Comparison of ENCODE assay signal across 8 cellular contexts in the genomic region with DNA sequence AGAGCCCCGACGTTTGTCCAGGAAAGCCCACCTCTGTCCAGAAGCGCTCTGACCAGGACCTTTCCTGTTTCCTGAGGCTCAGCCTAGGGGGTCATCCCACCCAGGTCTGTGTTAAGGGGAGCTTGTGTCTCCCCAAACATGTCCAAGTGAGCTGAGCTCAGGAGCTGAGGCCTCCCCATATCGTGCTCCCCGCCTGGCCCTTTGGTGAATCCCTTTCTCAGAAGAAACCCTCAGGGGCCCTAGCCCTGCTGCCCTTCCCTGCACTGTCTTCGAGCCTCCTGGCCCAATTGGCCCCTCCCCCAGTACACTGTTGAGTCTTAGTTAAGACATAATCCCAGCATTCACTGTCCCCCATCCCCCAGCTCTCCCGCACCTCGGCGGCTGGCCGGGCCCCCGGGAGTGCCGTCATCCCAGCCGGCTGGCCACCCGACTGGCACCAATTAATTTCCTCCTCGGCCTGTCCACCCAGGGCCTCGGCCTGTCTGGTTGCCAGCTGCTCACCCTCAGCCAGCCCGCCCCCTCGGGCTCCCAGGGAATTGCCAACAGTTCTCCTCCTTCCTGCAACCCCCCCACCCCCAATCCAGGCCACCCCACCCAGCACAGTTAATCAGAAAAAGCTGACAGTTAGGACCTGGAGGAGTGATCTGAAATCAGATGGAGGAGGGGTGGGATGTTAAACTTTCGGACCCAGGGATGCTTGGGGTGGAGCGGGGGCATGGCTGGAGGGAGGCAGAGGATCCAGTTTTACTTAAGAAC. TPM values are rescaled to one million over a fixed set of nuclear protein-coding genes. Genes with fewer than 3 reads are reported as not detected.
DNase-seq lines count a peak whose midpoint lies in the region; ATAC-seq and TF ChIP-seq lines count a peak whose summit lies in the region.

No MANE protein-coding gene starts in this region.

- H3K79me2 ChIP-seq in HCT116 (ENCODE audit: insufficient read depth, low read length) (peaks cover 8% of the 10 kb centered on the region; the same call in 1 of the 2 replicates), trophoblast cell (ENCODE audit: control insufficient read depth, insufficient read depth, low read length, poor library complexity) (peaks cover 10% of the 10 kb centered on the region)

- intact Hi-C loops in HCT116 (cut with micrococcal nuclease) (no loop called here), heart right ventricle (cut with DNase I) (loop anchor here in 2 of 10 donors (1.0 to 10.0 kb wide), 3 partner anchors 8 to 681 kb away; no protein-coding TSS in a partner anchor)

- H3K9me3 ChIP-seq in HCT116 (ENCODE audit: control insufficient read depth in 1 of 2, insufficient read depth in 1 of 2, low read depth in 1 of 2, low read length in 2 of 2), result no peaks in the 10 kb centered on the region
- no peaks in the 10 kb centered on the region for H3K9me3 ChIP-seq in RWPE2 (ENCODE audit: severe bottlenecking)
- H3K9me3 ChIP-seq in heart right ventricle, result no peaks in the 10 kb centered on the region
- no peaks in the 10 kb centered on the region for H3K9me3 ChIP-seq in trophoblast cell (ENCODE audit: insufficient read depth, low read depth, low read length)

- H3K14ac ChIP-seq in trophoblast cell (ENCODE audit: low read length), result peak overlapping the region; percentile 98

- H4K20me1 ChIP-seq in HCT116 (ENCODE audit: insufficient read depth), result no peaks in the 10 kb centered on the region

- peak; percentile 28 for TF ChIP-seq POLR2A in HCT116 (IDR thresholded peaks at IDR 0.05; ENCODE audit: borderline replicate concordance, extremely low read depth, insufficient read depth, insufficient read length)

- peak; percentile 55 for DNase-seq in Ammon's horn (ENCODE audit: low spot score)
- no peak for DNase-seq in HCT116 (ENCODE audit: low read depth, low spot score)
- peak; percentile 87 for DNase-seq in RWPE2 (ENCODE audit: low spot score)
- DNase-seq in amniotic epithelial cell (ENCODE audit: low read depth), result peak; percentile 94
- DNase-seq in heart right ventricle, result peak; percentile 70 to 76
- peak; percentile 79 to 81 for DNase-seq in trophoblast cell

- peak overlapping the region; percentile 99 for H3K27ac ChIP-seq in HCT116 (ENCODE audit: low read depth, low read length)
- H3K27ac ChIP-seq in RWPE2 (ENCODE audit: poor library complexity, severe bottlenecking), result peak overlapping the region; percentile 99
- peak overlapping the region; percentile 81 to 99 (median 96) for H3K27ac ChIP-seq in heart right ventricle
- peak overlapping the region; percentile 96 for H3K27ac ChIP-seq in trophoblast cell (ENCODE audit: low read depth, low read length)

- H2BK120ac ChIP-seq in trophoblast cell (ENCODE audit: insufficient read depth, low read length, poor library complexity), result peak overlapping the region; percentile 100

- H3K27me3 ChIP-seq in HCT116 (ENCODE audit: insufficient read depth, low read length), result no peaks in the 10 kb centered on the region
- H3K27me3 ChIP-seq in RWPE2 (ENCODE audit: insufficient read depth, poor library complexity, severe bottlenecking), result no peaks in the 10 kb centered on the region
- H3K27me3 ChIP-seq in heart right ventricle, result no peaks in the 10 kb centered on the region
- no peaks in the 10 kb centered on the region for H3K27me3 ChIP-seq in trophoblast cell (ENCODE audit: insufficient read depth, low read length)

- H3K4me3 ChIP-seq in HCT116 (replicated peaks in 1 of 2; ENCODE audit: low read depth in 1 of 2, low read length in 2 of 2) (peak overlapping the region; percentile 48 to 54), RWPE2 (ENCODE audit: severe bottlenecking) (peak overlapping the region; percentile 15), heart right ventricle (peak overlapping the region in 9 of 10 donors; percentile 16 to 55 (median 45)), trophoblast cell (ENCODE audit: low read depth, low read length) (peak overlapping the region; percentile 10)

- H3K4me1 ChIP-seq in HCT116 (ENCODE audit: control insufficient read depth in 1 of 2, insufficient read depth in 2 of 2, low read length in 2 of 2) (peaks cover 80 to 91% of the 10 kb centered on the region in 2 experiments), RWPE2 (ENCODE audit: insufficient read depth, poor library complexity, severe bottlenecking) (peaks cover 53% of the 10 kb centered on the region), heart right ventricle (peaks cover 18 to 88% (median 64%) of the 10 kb centered on the region in 9 donors), trophoblast cell (ENCODE audit: control insufficient read depth in 1 of 2, insufficient read depth in 2 of 2, low read length in 2 of 2) (peaks cover 32 to 35% of the 10 kb centered on the region in 2 experiments)

- no peaks in the 10 kb centered on the region for H3K36me3 ChIP-seq in HCT116 (ENCODE audit: control insufficient read depth in 1 of 2, insufficient read depth in 2 of 2, low read length in 2 of 2)
- H3K36me3 ChIP-seq in RWPE2 (ENCODE audit: low read depth), result no peaks in the 10 kb centered on the region
- H3K36me3 ChIP-seq in heart right ventricle, result no peaks in the 10 kb centered on the region
- H3K36me3 ChIP-seq in trophoblast cell (ENCODE audit: control insufficient read depth in 1 of 2, insufficient read depth in 2 of 2, low read length in 2 of 2), result no peaks in the 10 kb centered on the region

- peak overlapping the region; percentile 96 for H3K4ac ChIP-seq in trophoblast cell (ENCODE audit: low read depth, low read length)

- peaks cover 55% of the 10 kb centered on the region for H3K79me1 ChIP-seq in trophoblast cell (ENCODE audit: low read length)

- CTCF ChIA-PET in HCT116 (lab: Charles Lee), result interaction anchor here (0.6 to 1.9 kb wide), 3 partner anchors 11 to 31 kb away, joined by 3 to 7 read pairs (median 4); no protein-coding TSS in a partner anchor

- H3K18ac ChIP-seq in trophoblast cell (ENCODE audit: low read length), result peak overlapping the region; percentile 97

- H3K9ac ChIP-seq in HCT116 (ENCODE audit: low read length) (peak overlapping the region; percentile 86), trophoblast cell (ENCODE audit: low read length) (no peak overlapping the region)

- H2AK5ac ChIP-seq in trophoblast cell (ENCODE audit: low read length), result peak overlapping the region; percentile 99

- ATAC-seq in HCT116 (peak; percentile 28; the same call in 1 of the 2 replicates), RWPE2 (ENCODE audit: low read depth) (peak; percentile 15), heart right ventricle (peak; percentile 31 to 53 (median 37)), GM21529 (IDR thresholded peaks at IDR 0.05; ENCODE audit: unreplicated experiment) (no peak), GM18861 (IDR thresholded peaks at IDR 0.05; ENCODE audit: unreplicated experiment) (no peak)

- H4K91ac ChIP-seq in trophoblast cell (ENCODE audit: low read depth, low read length), result peak overlapping the region; percentile 94

- H4K8ac ChIP-seq in trophoblast cell (ENCODE audit: low read depth, low read length), result peak overlapping the region; percentile 97

- 18 to 28% methylated on average over 20 of the region's 20 CpGs for WGBS in heart right ventricle, 2 donors
- no CpG with 5 or more reads among the region's 20 CpGs for WGBS in trophoblast cell (ENCODE audit: extremely low coverage, insufficient coverage, insufficient read length)

- TF ChIP-seq RAD21 in HCT116 (IDR thresholded peaks at IDR 0.05; ENCODE audit: low read depth), result no peak

- H2AFZ ChIP-seq in HCT116 (ENCODE audit: low read depth, low read length, poor library complexity, severe bottlenecking) (no peak overlapping the region), trophoblast cell (ENCODE audit: insufficient read depth, low read length, poor library complexity) (peak overlapping the region; percentile 84)

- RAD21 ChIA-PET in HCT116 (lab: Charles Lee; ENCODE audit: low non-redundant PET in 1 of 2, low total read pairs in 2 of 2, uncharacterized antibody in 2 of 2, unreplicated experiment in 2 of 2), result interaction anchor here in 1 of 2 experiments (1.6 kb wide), 1 partner anchor 32 kb away, joined by 5 read pairs; no protein-coding TSS in a partner anchor

- no peak overlapping the region for H3K23ac ChIP-seq in trophoblast cell (ENCODE audit: low read length)

- peak overlapping the region; percentile 95 for H4K12ac ChIP-seq in trophoblast cell (ENCODE audit: low read depth, low read length)

- H2BK12ac ChIP-seq in trophoblast cell (ENCODE audit: low read length), result peak overlapping the region; percentile 99

- BruUV-seq in HCT116 (replicated peaks; lab: Mats Ljungman, UMichigan), result no TSS peak

- H3K4me2 ChIP-seq in HCT116 (ENCODE audit: low read length) (peak overlapping the region; percentile 79), trophoblast cell (ENCODE audit: low read length) (peak overlapping the region; percentile 50)

- POLR2A ChIA-PET in HCT116 (lab: Charles Lee), result interaction anchor here (1.0 to 4.1 kb wide), 8 partner anchors 9 to 110 kb away, joined by 3 to 36 read pairs (median 8); a partner anchor contains a TSS

- no peaks in the 10 kb centered on the region for H3K9me2 ChIP-seq in HCT116 (ENCODE audit: insufficient read depth)

- TF ChIP-seq CTCF in HCT116 (IDR thresholded peaks at IDR 0.05 in 2 of 3, conservative IDR thresholded peaks at IDR 0.05 in 1 of 3; ENCODE audit: borderline replicate concordance in 1 of 3, insufficient read depth in 1 of 3, low read depth in 2 of 3, low read length in 2 of 3) (no peak), RWPE2 (IDR thresholded peaks at IDR 0.05; ENCODE audit: poor library complexity, severe bottlenecking) (no peak), heart right ventricle (IDR thresholded peaks at IDR 0.05) (no peak)

- H2BK5ac ChIP-seq in trophoblast cell (ENCODE audit: low read depth, low read length, poor library complexity), result peak overlapping the region; percentile 100

TF ChIP-seq in HCT116, 20 proteins besides CTCF, POLR2A, EP300 and RAD21:
- no peak for TF ChIP-seq FOSL1 (IDR thresholded peaks at IDR 0.05; ENCODE audit: low read depth)
- peak; percentile 35; the same call in 1 of the 2 replicates for TF ChIP-seq POLR2AphosphoS5 (IDR thresholded peaks at IDR 0.05; ENCODE audit: low read depth, low read length)

RNA-seq across cellular contexts. Expression of a gene that starts 13.6 kb away (rescaled TPM):
- total RNA-seq in HCT116 (2021; ENCODE audit: unreplicated experiment) (247 TPM), heart right ventricle (10 to 100 TPM; 19.2 to 54.6 (median 36.0) TPM)
- polyA plus RNA-seq in HCT116 (2012), result 284 and 315 TPM in 2 replicates
- 10 to 100 TPM; 29.5 to 42.8 TPM for polyA plus RNA-seq in heart right ventricle
- polyA plus RNA-seq in trophoblast cell (2013), result 139 and 150 TPM in 2 replicates

RNA-seq across cellular contexts. Expression of a gene that starts 13.6 kb away (rescaled TPM):
- 149 TPM for total RNA-seq in HCT116 (2021; ENCODE audit: unreplicated experiment)
- 202 and 225 TPM in 2 replicates for polyA plus RNA-seq in HCT116 (2012)
- total RNA-seq in heart right ventricle, result 10 to 100 TPM; 18.7 to 50.4 (median 25.4) TPM
- 10 to 100 TPM; 60.5 to 69.9 TPM for polyA plus RNA-seq in heart right ventricle
- 45.9 and 47.7 TPM in 2 replicates for polyA plus RNA-seq in trophoblast cell (2013)

RNA-seq across cellular contexts. Expression of a gene that starts 45.7 kb away (rescaled TPM):
- total RNA-seq in HCT116 (2021; ENCODE audit: unreplicated experiment) (181 TPM), heart right ventricle (10 to 100 TPM; 31.1 to 58.0 (median 35.1) TPM)
- 101 and 119 TPM in 2 replicates for polyA plus RNA-seq in HCT116 (2012)
- polyA plus RNA-seq in heart right ventricle, result 10 to 100 TPM; 23.9 to 25.0 TPM
- polyA plus RNA-seq in trophoblast cell (2013), result 149 and 154 TPM in 2 replicates

RNA-seq across cellular contexts. Expression of a gene that starts 47.2 kb away (rescaled TPM):
- total RNA-seq in HCT116 (2021; ENCODE audit: unreplicated experiment), result 84.4 TPM
- 69.3 and 80.8 TPM in 2 replicates for polyA plus RNA-seq in HCT116 (2012)
- total RNA-seq in heart right ventricle, result 10 to 100 TPM; 10.5 to 22.4 (median 14.2) TPM
- polyA plus RNA-seq in heart right ventricle, result 10 to 100 TPM; 33.1 to 54.0 TPM
- polyA plus RNA-seq in trophoblast cell (2013), result 26.6 and 28.8 TPM in 2 replicates

Comparison
In these comparisons a context has a peak if more than half of its experiments do, and no peak if none do; other contexts are left out.
1. ATAC-seq: peak in HCT116 (single experiment), RWPE2 (single experiment) and heart right ventricle (8 of 8); none in GM21529 (single experiment) and GM18861 (single experiment).
2. Peak in every context shown above with its lines, with median percentiles within 50 percentile points of each other: H3K27ac ChIP-seq and H3K4me3 ChIP-seq.